Comparison of ENCODE assay signal across 13 cellular contexts in the genomic region with DNA sequence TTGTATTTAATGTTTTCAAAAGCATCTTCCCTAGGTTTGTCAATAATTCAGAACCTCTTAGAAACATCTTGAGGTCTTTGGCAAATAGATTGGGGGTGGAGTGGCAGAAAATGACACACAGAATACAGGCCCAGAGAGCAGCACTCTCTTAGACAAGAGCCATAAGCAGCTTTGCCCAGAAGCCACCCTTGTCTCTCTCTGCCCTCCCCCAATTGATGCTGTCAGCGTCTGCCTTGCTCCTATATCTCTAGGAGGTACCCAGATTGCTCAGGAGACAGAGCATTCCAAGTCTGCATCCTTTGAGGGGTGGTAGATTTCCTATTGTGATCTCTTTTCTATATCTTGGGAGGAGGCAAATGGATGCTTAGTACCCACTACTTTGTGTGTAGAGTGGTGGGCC. TPM values are rescaled to one million over a fixed set of nuclear protein-coding genes. Genes with fewer than 3 reads are reported as not detected.
A peak's percentile ranks its signal among the peaks of the same experiment; 100 is the strongest.
DNase-seq lines count a peak whose midpoint lies in the region; ATAC-seq and TF ChIP-seq lines count a peak whose summit lies in the region.
"Had no signal": no experiment of that assay in that cellular context is flagged by ENCODE, and none has a peak within 500 bp of the region (broad histone marks: within the 10 kb centered on the region; RNA-seq: fewer than 3 reads in every experiment).

No MANE protein-coding gene starts in this region.

- H3K4me3 ChIP-seq in Caco-2 (ENCODE audit: low read depth, low read length) = no peak overlapping the region
- peak overlapping the region; percentile 97 for H3K4me3 ChIP-seq in SK-N-MC
- peak overlapping the region; percentile 55 to 90 for H3K4me3 ChIP-seq in foreskin fibroblast (ENCODE audit: low read depth in 1 of 2, low read length in 2 of 2)
- peak overlapping the region; percentile 90 for H3K4me3 ChIP-seq in retinal pigment epithelial cell (ENCODE audit: low read length)
- H3K4me3 ChIP-seq: HAP-1 had no signal

- TF ChIP-seq CTCF in Caco-2 (IDR thresholded peaks at IDR 0.05; ENCODE audit: insufficient read depth in 1 of 2, low read depth in 1 of 2, low read length in 1 of 2, severe bottlenecking in 1 of 2, unreplicated experiment in 1 of 2) (no peak), foreskin fibroblast (IDR thresholded peaks at IDR 0.05; ENCODE audit: low read depth, low read length) (no peak), retinal pigment epithelial cell (conservative IDR thresholded peaks at IDR 0.05; ENCODE audit: low read depth, low read length) (no peak)

- H3K4me3 Mint-ChIP-seq in Caco-2 (ENCODE audit: unreplicated experiment) = peak overlapping the region; percentile 99

- ATAC-seq in GM18873 (IDR thresholded peaks at IDR 0.05; ENCODE audit: low FRiP score, unreplicated experiment) (no peak), GM18511 (IDR thresholded peaks at IDR 0.05; ENCODE audit: unreplicated experiment) (no peak)

- peaks cover 32% of the 10 kb centered on the region for H3K36me3 Mint-ChIP-seq in Caco-2 (ENCODE audit: insufficient read depth, unreplicated experiment)

- CTCF ChIA-PET in Caco-2 (lab: Charles Lee) = no interaction called here

- H3K27me3 ChIP-seq in Caco-2 (replicated peaks; ENCODE audit: control insufficient read depth, insufficient read depth, low read length) = no peaks in the 10 kb centered on the region

- peaks cover 3% of the 10 kb centered on the region for H3K36me3 ChIP-seq in Caco-2 (ENCODE audit: control insufficient read depth, insufficient read depth, low read length)
- peaks cover 43% of the 10 kb centered on the region for H3K36me3 ChIP-seq in SK-N-MC (ENCODE audit: insufficient read depth, low read length)
- H3K36me3 ChIP-seq: HAP-1 had no signal

- no peaks in the 10 kb centered on the region for H3K27me3 Mint-ChIP-seq in Caco-2 (ENCODE audit: insufficient read depth, unreplicated experiment)

- no TSS peak for BruUV-seq in Caco-2 (replicated peaks; lab: Mats Ljungman, UMichigan)

- H3K4me1 Mint-ChIP-seq in Caco-2 (ENCODE audit: low read depth, unreplicated experiment) = peaks cover 29% of the 10 kb centered on the region

- POLR2A ChIA-PET in Caco-2 (lab: Charles Lee) = no interaction called here

- H3K27ac Mint-ChIP-seq in Caco-2 (ENCODE audit: unreplicated experiment) = no peak overlapping the region

- intact Hi-C loops in Caco-2 (cut with micrococcal nuclease; ENCODE audit: unreplicated experiment) = no loop called here

- DNase-seq in Caco-2 = no peak
- DNase-seq in SK-N-MC (ENCODE audit: low read depth, low spot score) = no peak
- peak in 1 of 2 donors; percentile 24 for DNase-seq in foreskin fibroblast
- DNase-seq in retinal pigment epithelial cell (ENCODE audit: low read depth) = no peak
- no peak for DNase-seq in NCI-H1436 (lab: John Stamatoyannopoulos, UW)
- no peak for DNase-seq in NCI-H2171 (lab: John Stamatoyannopoulos, UW)
- DNase-seq: activated gamma-delta T cell, NCI-H446, T-helper 9 cell had no signal

- no peak overlapping the region for H3K27ac ChIP-seq in SK-N-MC
- H3K27ac ChIP-seq: HL-60 had no signal

- H3K4me1 ChIP-seq in Caco-2 = peaks cover 51% of the 10 kb centered on the region

- peaks cover 3% of the 10 kb centered on the region for H3K9me3 Mint-ChIP-seq in Caco-2 (ENCODE audit: unreplicated experiment)

- peak overlapping the region; percentile 95 for H3K9ac ChIP-seq in SK-N-MC (ENCODE audit: insufficient read length)

- H3K9me3 ChIP-seq in Caco-2 (peaks cover 6% of the 10 kb centered on the region), SK-N-MC (ENCODE audit: low read depth, low read length) (peaks cover 8% of the 10 kb centered on the region; the same call in 1 of the 2 replicates)

RNA-seq across cellular contexts. Expression of a gene that starts 1.7 kb away (rescaled TPM):
- total RNA-seq in Caco-2 (2022) = 33.8 and 34.5 TPM in 2 replicates
